In genomic region chr20:25623736-25624499, GRCh38 we compare ENCODE assay signal across 8 cellular contexts. TPM values are rescaled to one million over a fixed set of nuclear protein-coding genes. Genes with fewer than 3 reads are reported as not detected.
DNase-seq lines count a peak whose midpoint lies in the region; ATAC-seq, FAIRE-seq and TF ChIP-seq lines count a peak whose summit lies in the region.

A gene with protein sequence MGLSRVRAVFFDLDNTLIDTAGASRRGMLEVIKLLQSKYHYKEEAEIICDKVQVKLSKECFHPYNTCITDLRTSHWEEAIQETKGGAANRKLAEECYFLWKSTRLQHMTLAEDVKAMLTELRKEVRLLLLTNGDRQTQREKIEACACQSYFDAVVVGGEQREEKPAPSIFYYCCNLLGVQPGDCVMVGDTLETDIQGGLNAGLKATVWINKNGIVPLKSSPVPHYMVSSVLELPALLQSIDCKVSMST (minus strand): TSS chr20:25624014. CDS start chr20:25623948, 66 bp downstream.

- peaks cover 10% of the 10 kb centered on the region; the same call in 1 of the 2 replicates for H3K4me1 ChIP-seq in ES-I3 (ENCODE audit: insufficient read depth, low read length)

- peak within 1 kb of the TSS; percentile 90 for H3K4me3 ChIP-seq in fibroblast of the aortic adventitia (ENCODE audit: low read depth, low read length)

- CTCF ChIA-PET in RWPE1 (lab: Yijun Ruan, JAX) = no interaction called here

- POLR2A ChIA-PET in RWPE1 (lab: Yijun Ruan, JAX; ENCODE audit: low non-redundant PET) = no interaction called here

- peak; percentile 95 for DNase-seq in H54 (ENCODE audit: insufficient read length, low spot score)
- peak; percentile 98 for DNase-seq in LoVo (ENCODE audit: low spot score)
- DNase-seq in RWPE1 (ENCODE audit: low spot score) = peak; percentile 98
- peak; percentile 76 for DNase-seq in activated T-helper 9 cell treated with anti-CD3 and anti-CD28 coated beads, Interleukin-2, amount 50 U/mL, for 16 hours (ENCODE audit: low read depth)
- DNase-seq in fibroblast of the aortic adventitia (ENCODE audit: low read depth) = peak; percentile 98
- DNase-seq in stimulated activated naive CD8-positive, alpha-beta T cell treated with anti-CD3 and anti-CD28 coated beads, Interleukin-15, Interleukin-2, amounts not matched to agents 100 U/mL and 50 U/mL, for 24 hours = peak; percentile 92

- ATAC-seq in stimulated activated naive CD8-positive, alpha-beta T cell treated with anti-CD3 and anti-CD28 coated beads, Interleukin-15, Interleukin-2, amounts not matched to agents 100 U/mL and 50 U/mL, for 24 hours = peak; percentile 87

- no peak for TF ChIP-seq CTCF in RWPE1 (conservative IDR thresholded peaks at IDR 0.05; ENCODE audit: low read depth)
- no peak for TF ChIP-seq CTCF in fibroblast of the aortic adventitia (IDR thresholded peaks at IDR 0.05; ENCODE audit: insufficient read depth, low read length)
- TF ChIP-seq CTCF in nephron (IDR thresholded peaks at IDR 0.05; ENCODE audit: unreplicated experiment in 3 of 3) = no peak

- H3K27ac Mint-ChIP-seq in nephron = peak within 1 kb of the TSS; percentile 93 to 99 (median 96)

- peak within 1 kb of the TSS; percentile 84 for H3K9ac ChIP-seq in ES-I3 (ENCODE audit: low read depth, low read length)

- H3K36me3 ChIP-seq in ES-I3 (ENCODE audit: insufficient read depth, low read length) = no peaks in the 10 kb centered on the region

- H3K9me3 ChIP-seq in ES-I3 (ENCODE audit: control insufficient read depth, insufficient read depth, low read length) = no peaks in the 10 kb centered on the region

- peak; percentile 91 for TF ChIP-seq POLR2A in H54 (IDR thresholded peaks at IDR 0.05; ENCODE audit: low read depth, low read length)

- H3K4me3 Mint-ChIP-seq in nephron = peak within 1 kb of the TSS; percentile 87 to 94 (median 91)

- H3K36me3 Mint-ChIP-seq in nephron (ENCODE audit: low read depth) = peaks cover 4% of the 10 kb centered on the region

- H3K9me3 Mint-ChIP-seq in nephron = peaks cover 3% of the 10 kb centered on the region

- no peak for FAIRE-seq in H54 (lab: Jason Lieb, UNC)

- H3K27ac ChIP-seq in RWPE1 = peak within 1 kb of the TSS; percentile 99

- H3K27me3 Mint-ChIP-seq in nephron (ENCODE audit: low read depth) = no peaks in the 10 kb centered on the region

- H3K4me1 Mint-ChIP-seq in nephron = peaks cover 18% of the 10 kb centered on the region

RNA-seq across cellular contexts. Expression of the gene that starts here (rescaled TPM):
- total RNA-seq in fibroblast of the aortic adventitia (ENCODE audit: low replicate concordance) = 9.3 and 13.7 TPM in 2 replicates

Comparison
In these comparisons a context has a peak if more than half of its experiments do, and no peak if none do; other contexts are left out.
1. Peak in every context shown above with its lines: DNase-seq, ATAC-seq, H3K4me3 ChIP-seq and H3K27ac ChIP-seq.